7 cellular contexts compared by ENCODE assay signal in the genomic region with DNA sequence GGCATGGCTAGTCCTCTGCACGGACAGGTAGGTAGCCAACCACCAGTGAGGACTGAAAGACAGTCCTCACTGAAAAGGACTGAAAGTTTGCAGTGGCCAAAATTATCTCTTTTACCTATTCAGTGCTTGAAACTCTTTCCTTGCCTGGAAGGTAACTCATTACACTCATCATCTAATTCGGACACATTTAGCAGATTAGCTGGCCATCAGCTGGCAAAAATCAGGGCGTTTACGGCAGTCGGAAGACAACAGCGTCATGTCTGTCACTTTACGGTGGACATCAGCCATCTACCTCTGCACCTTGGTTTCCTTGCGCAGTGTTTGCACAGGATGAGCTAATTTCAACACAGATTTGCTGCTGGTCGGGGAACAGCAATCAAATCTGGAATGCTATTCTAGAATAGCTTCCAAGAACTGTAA. TPM values are rescaled to one million over a fixed set of nuclear protein-coding genes. Genes with fewer than 3 reads are reported as not detected.
A peak's percentile ranks its signal among the peaks of the same experiment; 100 is the strongest.
DNase-seq lines count a peak whose midpoint lies in the region; ATAC-seq and TF ChIP-seq lines count a peak whose summit lies in the region.

No MANE protein-coding gene starts in this region.

- peak overlapping the region; percentile 100 for H3K9ac ChIP-seq in ES-I3 (ENCODE audit: low read depth, low read length)

- H3K27ac ChIP-seq in breast epithelium: peak overlapping the region; percentile 98

- H3K36me3 ChIP-seq in ES-I3 (ENCODE audit: insufficient read depth, low read length) (no peaks in the 10 kb centered on the region), breast epithelium (no peaks in the 10 kb centered on the region)

- H3K27me3 ChIP-seq in breast epithelium: no peaks in the 10 kb centered on the region

- peak overlapping the region; percentile 75 to 91 (median 88) for H3K4me3 ChIP-seq in breast epithelium

- peaks cover 6% of the 10 kb centered on the region; the same call in 1 of the 2 replicates for H3K4me1 ChIP-seq in ES-I3 (ENCODE audit: insufficient read depth, low read length)
- H3K4me1 ChIP-seq in breast epithelium: no peaks in the 10 kb centered on the region

- intact Hi-C loops in breast epithelium (cut with DNase I; ENCODE audit: low total_unique reads): loop anchor here (10.0 kb wide), 1 partner anchor 1032 kb away; no protein-coding TSS in a partner anchor

- TF ChIP-seq CTCF in breast epithelium (IDR thresholded peaks at IDR 0.05): no peak

- no peaks in the 10 kb centered on the region for H3K9me3 ChIP-seq in ES-I3 (ENCODE audit: control insufficient read depth, insufficient read depth, low read length)
- no peaks in the 10 kb centered on the region for H3K9me3 ChIP-seq in breast epithelium

- DNase-seq in HS-27A (ENCODE audit: low read depth) (peak; percentile 9), SHP77 (lab: John Stamatoyannopoulos, UW) (peak; percentile 23 to 25), breast epithelium (ENCODE audit: low spot score in 2 of 2) (peak; percentile 52 to 57), kidney glomerular epithelial cell (lab: John Stamatoyannopoulos, UW) (peak; percentile 73)
- peak; percentile 10 for DNase-seq in stimulated activated CD8-positive, alpha-beta memory T cell treated with anti-CD3 and anti-CD28 coated beads, Interleukin-7, amount 100 ng/mL, for 24 hours (ENCODE audit: low read depth)

- peak; percentile 25 for ATAC-seq in GM21381 (IDR thresholded peaks at IDR 0.05; ENCODE audit: unreplicated experiment)

- no peak for TF ChIP-seq POLR2A in breast epithelium (IDR thresholded peaks at IDR 0.05)

RNA-seq across cellular contexts. Expression of gene ANXA7, which starts 0.7 kb away (rescaled TPM):
- 100 to 1,000 TPM; 120 to 169 (median 123) TPM for total RNA-seq in breast epithelium

RNA-seq across cellular contexts. Expression of gene MSS51, which starts 20.2 kb away (rescaled TPM):
- total RNA-seq in breast epithelium: 1 to 10 TPM; 2.6 to 4.2 (median 2.9) TPM

RNA-seq across cellular contexts. Expression of gene CFAP70, which starts 54.5 kb away (rescaled TPM):
- total RNA-seq in breast epithelium: 10 to 100 TPM in 1 of 3 donors, 1 to 10 TPM in 2; 7.8 to 10.4 (median 9.2) TPM

Comparison
In these comparisons a context has a peak if more than half of its experiments do, and no peak if none do; other contexts are left out.
1. Peak in every context shown above with its lines: DNase-seq, ATAC-seq, H3K4me3 ChIP-seq and H3K27ac ChIP-seq.
2. DNase-seq: peak in every context shown above with its lines; median percentile 73 in kidney glomerular epithelial cell; 54 in breast epithelium; 24 in SHP77; 10 in stimulated activated CD8-positive, alpha-beta memory T cell treated with anti-CD3 and anti-CD28 coated beads, Interleukin-7, amount 100 ng/mL, for 24 hours; 9 in HS-27A.